Comparison of ENCODE assay signal across 8 cellular contexts in genomic region chr7:6706666-6707407, GRCh38. TPM values are rescaled to one million over a fixed set of nuclear protein-coding genes. Genes with fewer than 3 reads are reported as not detected.
A peak's percentile ranks its signal among the peaks of the same experiment; 100 is the strongest.
DNase-seq lines count a peak whose midpoint lies in the region; ATAC-seq and TF ChIP-seq lines count a peak whose summit lies in the region.

Gene ZNF12, minus strand, starts transcription at chr7:6706947. Its CDS starts 1,774 bp downstream, at chr7:6705173.

- peaks cover 41 to 50% (median 43%) of the 10 kb centered on the region in 3 donors for H3K4me1 Mint-ChIP-seq in T-cell

- peak within 1 kb of the TSS; percentile 89 to 92 (median 92) for H3K4me3 Mint-ChIP-seq in T-cell

- H3K27me3 ChIP-seq in heart left ventricle = no peaks in the 10 kb centered on the region
- peaks cover 4% of the 10 kb centered on the region for H3K27me3 ChIP-seq in transverse colon

- intact Hi-C loops in heart left ventricle (cut with DNase I) (loop anchor here in 6 of 10 donors (1.0 to 10.0 kb wide), 5 partner anchors 22 to 130 kb away; partner anchors contain the start of genes INTS15 (in 1 of the 6), ZDHHC4 (in 1 of the 6) and ZNF316 (in 1 of the 6)), transverse colon (cut with DNase I; ENCODE audit: low total_unique reads) (no loop called here)

- peaks cover 0 to 26% (median 14%) of the 10 kb centered on the region in 9 donors for H3K36me3 ChIP-seq in heart left ventricle
- peaks cover 0 to 20% (median 7%) of the 10 kb centered on the region in 4 donors for H3K36me3 ChIP-seq in transverse colon

- CTCF ChIA-PET in T-cell (lab: Charles Lee) = no interaction called here

- ATAC-seq in HG02870 (IDR thresholded peaks at IDR 0.05; ENCODE audit: unreplicated experiment) (peak; percentile 87), T-cell (replicated peaks in 1 of 4) (peak; percentile 86 to 92 (median 90)), heart left ventricle (peak; percentile 98 to 100 (median 99))

- peaks cover 30% of the 10 kb centered on the region for H3K36me3 Mint-ChIP-seq in T-cell

- peak in 1 of 2 donors; percentile 76 for TF ChIP-seq POLR2A in heart left ventricle (IDR thresholded peaks at IDR 0.05)
- peak; percentile 73 for TF ChIP-seq POLR2A in transverse colon (IDR thresholded peaks at IDR 0.05)

- POLR2A ChIA-PET in T-cell (lab: Charles Lee) = no interaction called here

- no peak for TF ChIP-seq EP300 in transverse colon (IDR thresholded peaks at IDR 0.05; ENCODE audit: low read depth)

- in situ Hi-C loops in GM13977 (cut with MboI; ENCODE audit: low pct_unique_long_range_greater_than_20kb, low sequenced_read_pairs, unreplicated experiment) = no loop called here
- in situ Hi-C loops in transverse colon (cut with MboI; ENCODE audit: low pct_ligation_motif_present in 1 of 4, low pct_unique_long_range_greater_than_20kb in 1 of 4, low sequenced_read_pairs in 3 of 4) = no loop called here

- DNase-seq in GM13977 (ENCODE audit: low spot score) (peak; percentile 94), NCI-H146 (lab: John Stamatoyannopoulos, UW) (peak; percentile 94), T-cell (peak; percentile 81 to 96 (median 91)), heart left ventricle (peak; percentile 97 to 99 (median 98)), pons (ENCODE audit: low spot score) (peak; percentile 92), transverse colon (peak; percentile 98)

- TF ChIP-seq CTCF in GM13977 (IDR thresholded peaks at IDR 0.05; ENCODE audit: extremely low read depth, insufficient read depth, missing control alignments) = no peak
- TF ChIP-seq CTCF in heart left ventricle (IDR thresholded peaks at IDR 0.05) = no peak
- TF ChIP-seq CTCF in transverse colon (IDR thresholded peaks at IDR 0.05) = no peak

- H3K9me3 Mint-ChIP-seq in T-cell = peaks cover 8 to 11% (median 9%) of the 10 kb centered on the region in 3 donors

- peak within 1 kb of the TSS; percentile 74 for H3K27ac ChIP-seq in adipose tissue (ENCODE audit: low read depth, low read length)
- peak within 1 kb of the TSS; percentile 82 to 98 (median 93) for H3K27ac ChIP-seq in heart left ventricle
- peak within 1 kb of the TSS; percentile 86 to 95 (median 92) for H3K27ac ChIP-seq in transverse colon

- H3K27ac Mint-ChIP-seq in T-cell = peak within 1 kb of the TSS; percentile 85 to 92

- WGBS in adipose tissue, 3 donors = 1 to 2% (median 1%) methylated on average over 64 to 65 of the region's 65 CpGs
- WGBS in heart left ventricle, 4 donors = 1 to 7% (median 2%) methylated on average over 22 to 65 of the region's 65 CpGs
- 2 to 50% methylated on average over 1 to 62 of the region's 65 CpGs for WGBS in transverse colon (ENCODE audit: low coverage in 1 of 2), 2 donors

- peaks cover 3% of the 10 kb centered on the region in 2 donors for H3K27me3 Mint-ChIP-seq in T-cell

- H3K9me3 ChIP-seq in heart left ventricle (no peaks in the 10 kb centered on the region), transverse colon (peaks cover 0 to 6% of the 10 kb centered on the region in 2 donors)

- H3K4me3 ChIP-seq in heart left ventricle (peak within 1 kb of the TSS; percentile 56 to 99 (median 88)), transverse colon (peak within 1 kb of the TSS; percentile 86 to 100 (median 96))

- H3K4me1 ChIP-seq in heart left ventricle (peaks cover 0 to 41% (median 33%) of the 10 kb centered on the region in 12 donors), transverse colon (peaks cover 6 to 19% (median 12%) of the 10 kb centered on the region in 4 donors)

RNA-seq across cellular contexts. Expression of gene ZNF12, which starts in this region (rescaled TPM):
- 10 to 100 TPM; 25.1 to 49.7 (median 41.6) TPM for total RNA-seq in T-cell
- 10 to 100 TPM in 1 of 3 donors, 1 to 10 TPM in 2; 5.4 to 12.9 (median 7.1) TPM for polyA plus RNA-seq in adipose tissue
- 10 to 100 TPM; 11.4 to 20.1 (median 15.0) TPM for total RNA-seq in heart left ventricle
- polyA plus RNA-seq in heart left ventricle = 10 to 100 TPM in 1 of 2 donors, 1 to 10 TPM in 1; 6.4 to 11.0 TPM
- 100 to 1,000 TPM in 1 of 4 donors, 10 to 100 TPM in 3; 17.5 to 171 (median 33.8) TPM for total RNA-seq in transverse colon

Comparison
In these comparisons a context has a peak if more than half of its experiments do, and no peak if none do; other contexts are left out.
1. Peak in every context shown above with its lines: DNase-seq, ATAC-seq, H3K4me3 ChIP-seq and H3K27ac ChIP-seq.